Comparison of ENCODE assay signal across 1 cellular context in the genomic region with DNA sequence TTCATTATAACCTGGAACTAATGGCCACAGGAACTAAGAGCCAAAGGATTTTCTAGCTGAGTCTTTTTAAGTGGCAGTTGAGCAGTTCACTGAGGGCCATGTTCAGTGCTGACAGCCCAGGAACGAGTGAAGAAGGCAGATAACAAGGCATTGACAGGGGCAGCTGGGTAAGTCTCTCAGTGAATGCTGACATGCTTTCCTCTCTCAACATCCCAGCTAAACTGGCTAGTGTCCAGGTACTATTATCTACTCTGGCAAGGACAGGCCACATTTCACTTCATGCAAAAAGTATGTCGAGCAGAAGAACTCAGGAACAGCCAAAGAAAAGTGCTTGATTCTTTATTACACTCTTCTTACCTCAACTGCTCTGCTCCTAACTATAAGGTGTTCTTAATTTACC.
TF ChIP-seq lines count a peak whose summit lies in the region.

No MANE protein-coding gene starts in this region.

TF ChIP-seq in K562, 482 proteins besides CTCF, POLR2A, EP300 and RAD21 (continued from another document):
- no peak for TF ChIP-seq PBX2 (CRISPR knock-in tag; IDR thresholded peaks at IDR 0.05; ENCODE audit: low read depth)
- peak; percentile 34; the same call in 1 of the 2 replicates for TF ChIP-seq PBX2 (tag; conservative IDR thresholded peaks at IDR 0.05; ENCODE audit: low read depth)
